33 cellular contexts compared by ENCODE assay signal in the genomic region with DNA sequence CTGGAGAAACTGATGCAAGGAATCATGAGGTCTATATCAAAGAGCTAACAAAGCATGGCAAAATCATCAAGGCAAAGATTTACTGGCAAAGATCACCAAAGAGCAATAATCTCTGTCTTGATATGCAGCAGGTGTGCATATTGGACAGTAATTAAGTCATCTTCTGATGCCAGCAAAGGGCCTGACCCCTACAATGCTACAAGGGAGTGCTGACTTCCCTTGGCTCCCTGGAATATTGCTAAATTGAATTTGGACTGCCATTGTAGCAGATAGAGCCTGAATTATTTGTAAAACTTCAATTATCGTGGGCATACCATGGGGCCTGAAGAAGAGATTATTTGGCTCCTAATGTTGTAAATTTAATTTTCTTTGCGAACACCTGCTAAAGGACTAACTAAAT.
DNase-seq lines count a peak whose midpoint lies in the region; ATAC-seq, FAIRE-seq and TF ChIP-seq lines count a peak whose summit lies in the region.
"Had no signal": no experiment of that assay in that cellular context is flagged by ENCODE, and none has a peak within 500 bp of the region (broad histone marks: within the 10 kb centered on the region; RNA-seq: fewer than 3 reads in every experiment).

No MANE protein-coding gene starts in this region.

- no peaks in the 10 kb centered on the region for H3K9me2 ChIP-seq in SK-N-SH

- no peak for TF ChIP-seq EP300 in SK-N-SH (IDR thresholded peaks at IDR 0.05; ENCODE audit: borderline replicate concordance in 1 of 2, low read depth in 1 of 2, low read length in 1 of 2)

- intact Hi-C loops in prostate gland (cut with DNase I), result no loop called here
- intact Hi-C loops in sciatic nerve (cut with DNase I), result no loop called here

- no peaks in the 10 kb centered on the region for H4K20me1 ChIP-seq in SK-N-SH (ENCODE audit: insufficient read depth)
- H4K20me1 ChIP-seq: BLaER1; BLaER1 treated with 17β-estradiol and CSF1 and Interleukin-3, amounts not matched to agents 10 nM and 100 nM had no signal

- CTCF ChIA-PET in SK-N-SH (lab: Yijun Ruan, JAX), result no interaction called here

- no peak for TF ChIP-seq RAD21 in SK-N-SH (IDR thresholded peaks at IDR 0.05; ENCODE audit: low read length)

- ATAC-seq in SK-N-SH treated with all-trans-retinoic acid at 6 μM for 48 hours (no peak), sciatic nerve (no peak), HG02623 (IDR thresholded peaks at IDR 0.05; ENCODE audit: unreplicated experiment) (no peak)
- ATAC-seq: A549; CD8-positive, alpha-beta T cell had no signal

- H3K27me3 ChIP-seq in SK-N-SH (ENCODE audit: insufficient read depth), result no peaks in the 10 kb centered on the region
- H3K27me3 ChIP-seq in BE2C, result no peaks in the 10 kb centered on the region
- no peaks in the 10 kb centered on the region for H3K27me3 ChIP-seq in prostate gland (replicated peaks; ENCODE audit: insufficient read depth)
- H3K27me3 ChIP-seq: BLaER1; BLaER1 treated with 17β-estradiol and CSF1 and Interleukin-3, amounts not matched to agents 10 nM and 100 nM had no signal

- H3K36me3 ChIP-seq in SK-N-SH (replicated peaks in 1 of 2; ENCODE audit: control insufficient read depth in 1 of 2, insufficient read depth in 2 of 2, low read length in 1 of 2), result no peaks in the 10 kb centered on the region
- no peaks in the 10 kb centered on the region for H3K36me3 ChIP-seq in BE2C
- no peaks in the 10 kb centered on the region for H3K36me3 ChIP-seq in prostate gland
- H3K36me3 ChIP-seq: BLaER1; BLaER1 treated with 17β-estradiol and CSF1 and Interleukin-3, amounts not matched to agents 10 nM and 100 nM had no signal

- no peaks in the 10 kb centered on the region for H3K9me3 ChIP-seq in SK-N-SH
- H3K9me3 ChIP-seq in BE2C, result no peaks in the 10 kb centered on the region
- no peaks in the 10 kb centered on the region for H3K9me3 ChIP-seq in prostate gland
- H3K9me3 ChIP-seq: A549; BLaER1; BLaER1 treated with 17β-estradiol and CSF1 and Interleukin-3, amounts not matched to agents 10 nM and 100 nM; Caco-2 had no signal

- H3K4me2 ChIP-seq in SK-N-SH, result no peak overlapping the region
- H3K4me2 ChIP-seq: A549; BLaER1; BLaER1 treated with 17β-estradiol and CSF1 and Interleukin-3, amounts not matched to agents 10 nM and 100 nM had no signal

- POLR2A ChIA-PET in SK-N-SH (lab: Yijun Ruan, JAX), result no interaction called here

- peak; percentile 48 for FAIRE-seq in D721Med (lab: Jason Lieb, UNC)
- FAIRE-seq: A204.1, A549 had no signal

- H3K27ac ChIP-seq in SK-N-SH (ENCODE audit: low read depth in 2 of 2, low read length in 1 of 2) (no peak overlapping the region), prostate gland (no peak overlapping the region)
- H3K27ac ChIP-seq: 22Rv1; A549; BLaER1; BLaER1 treated with 17β-estradiol and CSF1 and Interleukin-3, amounts not matched to agents 10 nM and 100 nM; C4-2B had no signal

- H2AFZ ChIP-seq in SK-N-SH (ENCODE audit: low read depth), result no peak overlapping the region

- TF ChIP-seq CTCF in SK-N-SH (IDR thresholded peaks at IDR 0.05) (no peak), BE2C (IDR thresholded peaks at IDR 0.05; ENCODE audit: low read depth, low read length) (no peak), D721Med (IDR thresholded peaks at IDR 0.05; ENCODE audit: insufficient read depth, missing control alignments) (no peak), prostate gland (IDR thresholded peaks at IDR 0.05) (no peak)

- H3F3A ChIP-seq in SK-N-SH (replicated peaks; ENCODE audit: insufficient read depth), result no peaks in the 10 kb centered on the region

- no peaks in the 10 kb centered on the region for H3K79me2 ChIP-seq in SK-N-SH (ENCODE audit: insufficient read depth)

- TF ChIP-seq POLR2A in prostate gland (IDR thresholded peaks at IDR 0.05), result no peak

- H3K4me3 ChIP-seq in SK-N-SH (ENCODE audit: low read depth in 2 of 2, low read length in 1 of 2), result no peak overlapping the region
- no peak overlapping the region for H3K4me3 ChIP-seq in BE2C (ENCODE audit: low read depth, low read length)
- no peak overlapping the region for H3K4me3 ChIP-seq in prostate gland
- H3K4me3 ChIP-seq: A549; BLaER1; BLaER1 treated with 17β-estradiol and CSF1 and Interleukin-3, amounts not matched to agents 10 nM and 100 nM had no signal

- H3K9ac ChIP-seq in SK-N-SH, result no peak overlapping the region
- H3K9ac ChIP-seq: BLaER1; BLaER1 treated with 17β-estradiol and CSF1 and Interleukin-3, amounts not matched to agents 10 nM and 100 nM had no signal

- WGBS in SK-N-SH (ENCODE audit: low lambda C conversion rate), result 90% methylated on average over 2 of the region's 2 CpGs
- 92% methylated on average over 2 of the region's 2 CpGs for WGBS in prostate gland

- DNase-seq in SK-N-SH (no peak), BE2C (peak; percentile 29), D721Med (ENCODE audit: insufficient read length, low spot score) (no peak), SK-N-DZ (ENCODE audit: low spot score) (peak; percentile 96), prostate gland (ENCODE audit: low spot score) (no peak), sciatic nerve (ENCODE audit: low spot score) (no peak)
- DNase-seq: 8988T; ACHN; AML-193; C1 segment of cervical spinal cord; Caco-2; Calu3; CD4-positive, alpha-beta memory T cell; CD4-positive, alpha-beta T cell; CD4-positive, CD25-positive, alpha-beta regulatory T cell; CD8-positive, alpha-beta memory T cell; CD8-positive, alpha-beta T cell; COR-L47; DMS 273 treated with DMSO at 0.1 percent for 48 hours; DMS153; DMS53; DMS79; DMS79 treated with DMSO at 0.1 percent for 48 hours; DND-41; EL had no signal

- H3K4me1 ChIP-seq in SK-N-SH (ENCODE audit: control insufficient read depth in 1 of 2, insufficient read depth in 2 of 2, low read depth in 1 of 2, low read length in 1 of 2) (peaks cover 0 to 2% of the 10 kb centered on the region in 2 experiments; a peak in 1 of 4 replicates), BE2C (peaks cover 6% of the 10 kb centered on the region; the same call in 1 of the 2 replicates), prostate gland (replicated peaks) (no peaks in the 10 kb centered on the region)
- H3K4me1 ChIP-seq: A549; BLaER1; BLaER1 treated with 17β-estradiol and CSF1 and Interleukin-3, amounts not matched to agents 10 nM and 100 nM had no signal

TF ChIP-seq in SK-N-SH treated with all-trans-retinoic acid at 6 μM for 48 hours, 23 proteins besides CTCF, POLR2A, EP300 and RAD21:
- no peak for TF ChIP-seq PPARA (CRISPR knock-in tag; IDR thresholded peaks at IDR 0.05; ENCODE audit: borderline replicate concordance)
- TF ChIP-seq ZNF8 (CRISPR knock-in tag; IDR thresholded peaks at IDR 0.05), result peak; percentile 75

TF ChIP-seq in SK-N-SH, 30 proteins besides CTCF, POLR2A, EP300 and RAD21 (continues in another document):
- TF ChIP-seq, protein P1, sequence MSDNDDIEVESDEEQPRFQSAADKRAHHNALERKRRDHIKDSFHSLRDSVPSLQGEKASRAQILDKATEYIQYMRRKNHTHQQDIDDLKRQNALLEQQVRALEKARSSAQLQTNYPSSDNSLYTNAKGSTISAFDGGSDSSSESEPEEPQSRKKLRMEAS (IDR thresholded peaks at IDR 0.05; ENCODE audit: low read depth), result no peak
- TF ChIP-seq TAF1 (IDR thresholded peaks at IDR 0.05; ENCODE audit: borderline replicate concordance, low read depth, low read length), result no peak
- no peak for TF ChIP-seq FOXJ3 (CRISPR knock-in tag; IDR thresholded peaks at IDR 0.05)
- TF ChIP-seq JUND (IDR thresholded peaks at IDR 0.05), result no peak
- TF ChIP-seq FOXM1 (IDR thresholded peaks at IDR 0.05; ENCODE audit: low read depth), result no peak
- no peak for TF ChIP-seq RCOR1 (IDR thresholded peaks at IDR 0.05; ENCODE audit: low read length)
- TF ChIP-seq, protein P2, sequence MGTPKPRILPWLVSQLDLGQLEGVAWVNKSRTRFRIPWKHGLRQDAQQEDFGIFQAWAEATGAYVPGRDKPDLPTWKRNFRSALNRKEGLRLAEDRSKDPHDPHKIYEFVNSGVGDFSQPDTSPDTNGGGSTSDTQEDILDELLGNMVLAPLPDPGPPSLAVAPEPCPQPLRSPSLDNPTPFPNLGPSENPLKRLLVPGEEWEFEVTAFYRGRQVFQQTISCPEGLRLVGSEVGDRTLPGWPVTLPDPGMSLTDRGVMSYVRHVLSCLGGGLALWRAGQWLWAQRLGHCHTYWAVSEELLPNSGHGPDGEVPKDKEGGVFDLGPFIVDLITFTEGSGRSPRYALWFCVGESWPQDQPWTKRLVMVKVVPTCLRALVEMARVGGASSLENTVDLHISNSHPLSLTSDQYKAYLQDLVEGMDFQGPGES (IDR thresholded peaks at IDR 0.05; ENCODE audit: low read depth, low read length), result no peak
- TF ChIP-seq TEAD4 (IDR thresholded peaks at IDR 0.05; ENCODE audit: borderline replicate concordance, insufficient read depth), result no peak
- TF ChIP-seq GATA2 (CRISPR knock-in tag; IDR thresholded peaks at IDR 0.05), result no peak
- no peak for TF ChIP-seq MXI1 (IDR thresholded peaks at IDR 0.05; ENCODE audit: low read depth, low read length)
- TF ChIP-seq, protein P3, sequence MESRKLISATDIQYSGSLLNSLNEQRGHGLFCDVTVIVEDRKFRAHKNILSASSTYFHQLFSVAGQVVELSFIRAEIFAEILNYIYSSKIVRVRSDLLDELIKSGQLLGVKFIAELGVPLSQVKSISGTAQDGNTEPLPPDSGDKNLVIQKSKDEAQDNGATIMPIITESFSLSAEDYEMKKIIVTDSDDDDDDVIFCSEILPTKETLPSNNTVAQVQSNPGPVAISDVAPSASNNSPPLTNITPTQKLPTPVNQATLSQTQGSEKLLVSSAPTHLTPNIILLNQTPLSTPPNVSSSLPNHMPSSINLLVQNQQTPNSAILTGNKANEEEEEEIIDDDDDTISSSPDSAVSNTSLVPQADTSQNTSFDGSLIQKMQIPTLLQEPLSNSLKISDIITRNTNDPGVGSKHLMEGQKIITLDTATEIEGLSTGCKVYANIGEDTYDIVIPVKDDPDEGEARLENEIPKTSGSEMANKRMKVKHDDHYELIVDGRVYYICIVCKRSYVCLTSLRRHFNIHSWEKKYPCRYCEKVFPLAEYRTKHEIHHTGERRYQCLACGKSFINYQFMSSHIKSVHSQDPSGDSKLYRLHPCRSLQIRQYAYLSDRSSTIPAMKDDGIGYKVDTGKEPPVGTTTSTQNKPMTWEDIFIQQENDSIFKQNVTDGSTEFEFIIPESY (IDR thresholded peaks at IDR 0.05; ENCODE audit: borderline replicate concordance, low read depth), result no peak

Comparison
In these comparisons a context has a peak if more than half of its experiments do, and no peak if none do; other contexts are left out.
1. DNase-seq: peak in BE2C (single experiment) and SK-N-DZ (single experiment); none in SK-N-SH (single experiment), D721Med (single experiment), prostate gland (single experiment) and sciatic nerve (single experiment).